Comparison of ENCODE assay signal across 2 cellular contexts in the genomic region with DNA sequence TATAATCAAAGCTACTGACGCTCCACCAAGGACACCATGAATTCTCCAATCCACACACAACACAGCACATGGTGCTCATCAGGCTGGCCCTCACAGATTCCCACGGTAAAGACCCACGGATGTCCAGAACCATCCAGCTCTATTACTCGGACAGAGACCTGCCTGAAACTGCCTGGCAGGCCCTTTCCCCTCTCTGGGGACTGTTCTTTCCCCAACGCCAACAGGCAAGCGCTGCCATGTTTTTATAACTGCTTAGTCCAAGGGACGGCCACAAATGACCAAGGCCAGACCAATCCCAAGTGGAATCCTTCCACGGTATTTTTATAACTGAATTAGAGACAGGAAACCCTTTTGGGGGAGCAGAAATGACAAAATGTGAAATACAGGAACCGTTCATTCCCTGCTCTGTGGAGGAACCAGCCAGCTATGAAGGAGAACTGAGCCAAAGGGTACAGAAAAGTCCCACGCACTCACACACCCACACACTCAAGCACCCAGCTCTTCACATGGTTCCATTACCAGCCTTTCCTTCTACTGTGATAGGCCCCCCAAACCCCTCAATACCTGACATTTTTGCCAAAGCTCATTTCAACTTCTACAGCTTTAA.
TF ChIP-seq lines count a peak whose summit lies in the region.

No MANE protein-coding gene starts in this region.

TF ChIP-seq in SK-N-SH, 30 proteins besides CTCF, POLR2A, EP300 and RAD21 (continued from another document):
- TF ChIP-seq, protein P1, sequence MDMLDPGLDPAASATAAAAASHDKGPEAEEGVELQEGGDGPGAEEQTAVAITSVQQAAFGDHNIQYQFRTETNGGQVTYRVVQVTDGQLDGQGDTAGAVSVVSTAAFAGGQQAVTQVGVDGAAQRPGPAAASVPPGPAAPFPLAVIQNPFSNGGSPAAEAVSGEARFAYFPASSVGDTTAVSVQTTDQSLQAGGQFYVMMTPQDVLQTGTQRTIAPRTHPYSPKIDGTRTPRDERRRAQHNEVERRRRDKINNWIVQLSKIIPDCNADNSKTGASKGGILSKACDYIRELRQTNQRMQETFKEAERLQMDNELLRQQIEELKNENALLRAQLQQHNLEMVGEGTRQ (IDR thresholded peaks at IDR 0.05; ENCODE audit: borderline replicate concordance, low read depth, low read length) = no peak
- TF ChIP-seq FOXJ3 (CRISPR knock-in tag; IDR thresholded peaks at IDR 0.05) = no peak
- TF ChIP-seq RXRA (IDR thresholded peaks at IDR 0.05; ENCODE audit: borderline replicate concordance, low read depth) = no peak
- TF ChIP-seq JUND (IDR thresholded peaks at IDR 0.05) = no peak
- no peak for TF ChIP-seq POLR2AphosphoS5 (IDR thresholded peaks at IDR 0.05; ENCODE audit: low read depth, low read length)
- TF ChIP-seq MEF2A (IDR thresholded peaks at IDR 0.05; ENCODE audit: borderline replicate concordance, low read depth) = no peak
- TF ChIP-seq GABPA (IDR thresholded peaks at IDR 0.05; ENCODE audit: low read depth) = no peak
- TF ChIP-seq FOSL2 (IDR thresholded peaks at IDR 0.05; ENCODE audit: borderline replicate concordance, low read depth) = no peak
- no peak for TF ChIP-seq GATA2 (CRISPR knock-in tag; IDR thresholded peaks at IDR 0.05)
- no peak for TF ChIP-seq TCF12 (IDR thresholded peaks at IDR 0.05)
- no peak for TF ChIP-seq SMC3 (IDR thresholded peaks at IDR 0.05; ENCODE audit: low read depth, low read length)
- no peak for TF ChIP-seq MXI1 (IDR thresholded peaks at IDR 0.05; ENCODE audit: low read depth, low read length)
- no peak for TF ChIP-seq TEAD4 (IDR thresholded peaks at IDR 0.05; ENCODE audit: borderline replicate concordance, insufficient read depth)
- TF ChIP-seq, protein P2, sequence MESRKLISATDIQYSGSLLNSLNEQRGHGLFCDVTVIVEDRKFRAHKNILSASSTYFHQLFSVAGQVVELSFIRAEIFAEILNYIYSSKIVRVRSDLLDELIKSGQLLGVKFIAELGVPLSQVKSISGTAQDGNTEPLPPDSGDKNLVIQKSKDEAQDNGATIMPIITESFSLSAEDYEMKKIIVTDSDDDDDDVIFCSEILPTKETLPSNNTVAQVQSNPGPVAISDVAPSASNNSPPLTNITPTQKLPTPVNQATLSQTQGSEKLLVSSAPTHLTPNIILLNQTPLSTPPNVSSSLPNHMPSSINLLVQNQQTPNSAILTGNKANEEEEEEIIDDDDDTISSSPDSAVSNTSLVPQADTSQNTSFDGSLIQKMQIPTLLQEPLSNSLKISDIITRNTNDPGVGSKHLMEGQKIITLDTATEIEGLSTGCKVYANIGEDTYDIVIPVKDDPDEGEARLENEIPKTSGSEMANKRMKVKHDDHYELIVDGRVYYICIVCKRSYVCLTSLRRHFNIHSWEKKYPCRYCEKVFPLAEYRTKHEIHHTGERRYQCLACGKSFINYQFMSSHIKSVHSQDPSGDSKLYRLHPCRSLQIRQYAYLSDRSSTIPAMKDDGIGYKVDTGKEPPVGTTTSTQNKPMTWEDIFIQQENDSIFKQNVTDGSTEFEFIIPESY (IDR thresholded peaks at IDR 0.05; ENCODE audit: borderline replicate concordance, low read depth) = no peak
- TF ChIP-seq FOXM1 (IDR thresholded peaks at IDR 0.05; ENCODE audit: low read depth) = no peak
- TF ChIP-seq NRF1 (IDR thresholded peaks at IDR 0.05; ENCODE audit: low read depth, low read length) = no peak

TF ChIP-seq in SK-N-SH treated with all-trans-retinoic acid at 6 μM for 48 hours, 23 proteins besides CTCF, POLR2A, EP300 and RAD21 (continued from another document):
- TF ChIP-seq ISL1 (CRISPR knock-in tag; IDR thresholded peaks at IDR 0.05) (no peak), BACH2 (CRISPR knock-in tag; IDR thresholded peaks at IDR 0.05; ENCODE audit: borderline replicate concordance) (no peak), PPARA (CRISPR knock-in tag; IDR thresholded peaks at IDR 0.05; ENCODE audit: borderline replicate concordance) (no peak)
- TF ChIP-seq, protein P3, sequence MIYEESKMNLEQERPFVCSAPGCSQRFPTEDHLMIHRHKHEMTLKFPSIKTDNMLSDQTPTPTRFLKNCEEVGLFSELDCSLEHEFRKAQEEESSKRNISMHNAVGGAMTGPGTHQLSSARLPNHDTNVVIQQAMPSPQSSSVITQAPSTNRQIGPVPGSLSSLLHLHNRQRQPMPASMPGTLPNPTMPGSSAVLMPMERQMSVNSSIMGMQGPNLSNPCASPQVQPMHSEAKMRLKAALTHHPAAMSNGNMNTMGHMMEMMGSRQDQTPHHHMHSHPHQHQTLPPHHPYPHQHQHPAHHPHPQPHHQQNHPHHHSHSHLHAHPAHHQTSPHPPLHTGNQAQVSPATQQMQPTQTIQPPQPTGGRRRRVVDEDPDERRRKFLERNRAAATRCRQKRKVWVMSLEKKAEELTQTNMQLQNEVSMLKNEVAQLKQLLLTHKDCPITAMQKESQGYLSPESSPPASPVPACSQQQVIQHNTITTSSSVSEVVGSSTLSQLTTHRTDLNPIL (CRISPR knock-in tag; IDR thresholded peaks at IDR 0.05; ENCODE audit: low read depth) = no peak
